Comparison of ENCODE assay signal across 10 cellular contexts in genomic region chr3:190589326-190589725, GRCh38.
DNase-seq lines count a peak whose midpoint lies in the region; ATAC-seq and TF ChIP-seq lines count a peak whose summit lies in the region.
"Had no signal": no experiment of that assay in that cellular context is flagged by ENCODE, and none has a peak within 500 bp of the region (broad histone marks: within the 10 kb centered on the region; RNA-seq: fewer than 3 reads in every experiment).

No MANE protein-coding gene starts in this region.

- H3K27me3 Mint-ChIP-seq in CD14-positive monocyte (ENCODE audit: low read depth in 3 of 3) = peaks cover 0 to 3% (median 3%) of the 10 kb centered on the region in 3 donors
- no peaks in the 10 kb centered on the region for H3K27me3 Mint-ChIP-seq in activated T-helper 2 cell treated with anti-CD3 and anti-CD28 coated beads, Interferon-gamma antibody, Interleukin-2, Interleukin-4, amounts not matched to agents 10 μg/mL and 5 μg/mL and 100 μg/mL, durations not matched to agents 14 hours and 24 hours and 36 hours (ENCODE audit: low read depth)

- H3K4me1 ChIP-seq in A673 (ENCODE audit: insufficient read depth, low read length, poor library complexity, severe bottlenecking) (peaks cover 87% of the 10 kb centered on the region), neutrophil (ENCODE audit: control insufficient read depth in 1 of 2, insufficient read depth in 1 of 2, low read depth in 1 of 2, low read length in 1 of 2) (peaks cover 35 to 37% of the 10 kb centered on the region in 2 experiments)

- H3K4me3 Mint-ChIP-seq in CD14-positive monocyte = no peak overlapping the region
- H3K4me3 Mint-ChIP-seq in activated T-helper 2 cell treated with anti-CD3 and anti-CD28 coated beads, Interferon-gamma antibody, Interleukin-2, Interleukin-4, amounts not matched to agents 10 μg/mL and 5 μg/mL and 100 μg/mL, durations not matched to agents 14 hours and 24 hours and 36 hours (ENCODE audit: low read depth) = no peak overlapping the region

- H3K4me3 ChIP-seq in A673 (ENCODE audit: low read depth, low read length, poor library complexity, severe bottlenecking) (no peak overlapping the region), neutrophil (ENCODE audit: low read depth in 1 of 2, low read length in 1 of 2) (no peak overlapping the region)
- H3K4me3 ChIP-seq: A549, HAP-1 had no signal

- peaks cover 43% of the 10 kb centered on the region for H3K4me1 Mint-ChIP-seq in CD14-positive monocyte
- H3K4me1 Mint-ChIP-seq in activated T-helper 2 cell treated with anti-CD3 and anti-CD28 coated beads, Interferon-gamma antibody, Interleukin-2, Interleukin-4, amounts not matched to agents 10 μg/mL and 5 μg/mL and 100 μg/mL, durations not matched to agents 14 hours and 24 hours and 36 hours (ENCODE audit: low read depth) = peaks cover 66% of the 10 kb centered on the region

- BruUV-seq in A673 (replicated peaks; lab: Mats Ljungman, UMichigan) = no TSS peak

- POLR2A ChIA-PET in A673 (lab: Charles Lee; ENCODE audit: low non-redundant PET) = no interaction called here

- no peak for ATAC-seq in HG02623 (IDR thresholded peaks at IDR 0.05; ENCODE audit: unreplicated experiment)
- ATAC-seq: A549 had no signal

- peaks cover 0 to 13% (median 5%) of the 10 kb centered on the region in 7 donors for H3K9me3 Mint-ChIP-seq in CD14-positive monocyte
- peaks cover 10% of the 10 kb centered on the region for H3K9me3 Mint-ChIP-seq in activated T-helper 2 cell treated with anti-CD3 and anti-CD28 coated beads, Interferon-gamma antibody, Interleukin-2, Interleukin-4, amounts not matched to agents 10 μg/mL and 5 μg/mL and 100 μg/mL, durations not matched to agents 14 hours and 24 hours and 36 hours

- H3K36me3 Mint-ChIP-seq in CD14-positive monocyte = peaks cover 7 to 32% of the 10 kb centered on the region in 2 donors
- peaks cover 69% of the 10 kb centered on the region for H3K36me3 Mint-ChIP-seq in activated T-helper 2 cell treated with anti-CD3 and anti-CD28 coated beads, Interferon-gamma antibody, Interleukin-2, Interleukin-4, amounts not matched to agents 10 μg/mL and 5 μg/mL and 100 μg/mL, durations not matched to agents 14 hours and 24 hours and 36 hours (ENCODE audit: low read depth)

- peak overlapping the region; percentile 21 to 92 (median 73) for H3K27ac Mint-ChIP-seq in CD14-positive monocyte
- peak overlapping the region; percentile 42 for H3K27ac Mint-ChIP-seq in activated T-helper 2 cell treated with anti-CD3 and anti-CD28 coated beads, Interferon-gamma antibody, Interleukin-2, Interleukin-4, amounts not matched to agents 10 μg/mL and 5 μg/mL and 100 μg/mL, durations not matched to agents 14 hours and 24 hours and 36 hours

- CTCF ChIA-PET in A673 (lab: Charles Lee) = no interaction called here

- peak overlapping the region; percentile 56 for H3K27ac ChIP-seq in A673 (ENCODE audit: low read depth, low read length, poor library complexity, severe bottlenecking)
- peak overlapping the region; percentile 64 for H3K27ac ChIP-seq in neutrophil

- TF ChIP-seq CTCF in A673 (conservative IDR thresholded peaks at IDR 0.05; ENCODE audit: low read depth, low read length) = no peak
- TF ChIP-seq CTCF in CD14-positive monocyte (IDR thresholded peaks at IDR 0.05) = no peak
- no peak for TF ChIP-seq CTCF in neutrophil (IDR thresholded peaks at IDR 0.05)

- peaks cover 5% of the 10 kb centered on the region for H3K36me3 ChIP-seq in A673 (ENCODE audit: insufficient read depth, low read length, poor library complexity, severe bottlenecking)
- H3K36me3 ChIP-seq in neutrophil = no peaks in the 10 kb centered on the region
- H3K36me3 ChIP-seq: HAP-1 had no signal

- no peak for DNase-seq in A673 (ENCODE audit: low spot score)
- DNase-seq in CD14-positive monocyte (ENCODE audit: low spot score) = no peak
- no peak for DNase-seq in activated T-helper 2 cell treated with anti-CD3 and anti-CD28 coated beads, Interferon-gamma antibody, Interleukin-2, Interleukin-4, amounts not matched to agents 10 μg/mL and 5 μg/mL and 100 μg/mL, durations not matched to agents 14 hours and 24 hours and 36 hours (ENCODE audit: low spot score)
- DNase-seq in activated CD8-positive, alpha-beta memory T cell treated with anti-CD3 and anti-CD28 coated beads for 24 hours = no peak
- DNase-seq: DMS79, GOT3 had no signal

- H3K27me3 ChIP-seq in A673 (replicated peaks; ENCODE audit: insufficient read depth, low read depth, low read length, poor library complexity) (no peaks in the 10 kb centered on the region), neutrophil (no peaks in the 10 kb centered on the region)

- intact Hi-C loops in A673 (cut with micrococcal nuclease; ENCODE audit: unreplicated experiment) (no loop called here), CD14-positive monocyte (cut with micrococcal nuclease) (loop anchor here in 1 of 2 donors (5.0 kb wide), 1 partner anchor 33 kb away; no protein-coding TSS in a partner anchor)
- intact Hi-C loops in activated T-helper 2 cell treated with anti-CD3 and anti-CD28 coated beads, Interferon-gamma antibody, Interleukin-2, Interleukin-4, amounts not matched to agents 10 μg/mL and 5 μg/mL and 100 μg/mL, durations not matched to agents 14 hours and 24 hours and 36 hours (cut with micrococcal nuclease) = loop anchor here (5.0 to 10.0 kb wide), 2 partner anchors 103 to 1285 kb away; no protein-coding TSS in a partner anchor

- no peaks in the 10 kb centered on the region for H3K9me3 ChIP-seq in A673 (ENCODE audit: low read depth, low read length, poor library complexity, severe bottlenecking)
- no peaks in the 10 kb centered on the region for H3K9me3 ChIP-seq in neutrophil
- H3K9me3 ChIP-seq: A549 had no signal
